Comparison of ENCODE assay signal across 1 cellular context in genomic region chr2:20592106-20593071, GRCh38.
TF ChIP-seq lines count a peak whose summit lies in the region.

No MANE protein-coding gene starts in this region.

TF ChIP-seq in HepG2, 621 proteins besides CTCF, POLR2A, EP300 and RAD21 (continued from another document and continues in another):
- no peak; the same call in 1 of the 2 replicates for TF ChIP-seq ATAD3A (CRISPR knock-in tag; IDR thresholded peaks at IDR 0.05)
- no peak for TF ChIP-seq TCF7 (IDR thresholded peaks at IDR 0.05; ENCODE audit: low read depth)
- TF ChIP-seq MAF1 (CRISPR knock-in tag; IDR thresholded peaks at IDR 0.05; ENCODE audit: borderline replicate concordance): no peak
- no peak for TF ChIP-seq PBX3 (CRISPR knock-in tag; IDR thresholded peaks at IDR 0.05; ENCODE audit: borderline replicate concordance)
- TF ChIP-seq, protein P1, sequence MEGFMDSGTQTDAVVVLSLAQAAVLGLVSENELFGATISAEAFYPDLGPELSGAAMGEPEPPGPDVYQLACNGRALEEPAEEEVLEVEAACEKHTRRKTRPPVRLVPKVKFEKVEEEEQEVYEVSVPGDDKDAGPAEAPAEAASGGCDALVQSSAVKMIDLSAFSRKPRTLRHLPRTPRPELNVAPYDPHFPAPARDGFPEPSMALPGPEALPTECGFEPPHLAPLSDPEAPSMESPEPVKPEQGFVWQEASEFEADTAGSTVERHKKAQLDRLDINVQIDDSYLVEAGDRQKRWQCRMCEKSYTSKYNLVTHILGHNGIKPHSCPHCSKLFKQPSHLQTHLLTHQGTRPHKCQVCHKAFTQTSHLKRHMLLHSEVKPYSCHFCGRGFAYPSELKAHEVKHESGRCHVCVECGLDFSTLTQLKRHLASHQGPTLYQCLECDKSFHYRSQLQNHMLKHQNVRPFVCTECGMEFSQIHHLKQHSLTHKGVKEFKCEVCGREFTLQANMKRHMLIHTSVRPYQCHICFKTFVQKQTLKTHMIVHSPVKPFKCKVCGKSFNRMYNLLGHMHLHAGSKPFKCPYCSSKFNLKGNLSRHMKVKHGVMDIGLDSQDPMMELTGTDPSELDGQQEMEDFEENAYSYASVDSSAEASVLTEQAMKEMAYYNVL (CRISPR knock-in tag; IDR thresholded peaks at IDR 0.05; ENCODE audit: borderline replicate concordance): no peak
- no peak for TF ChIP-seq MATR3 (CRISPR knock-in tag; IDR thresholded peaks at IDR 0.05)
- no peak for TF ChIP-seq ZNF777 (CRISPR knock-in tag; IDR thresholded peaks at IDR 0.05)
- 0 out of 2 replicates have a peak, but pooled peaks have one; percentile 20 for TF ChIP-seq ZNF557 (CRISPR knock-in tag; IDR thresholded peaks at IDR 0.05)
- 0 out of 2 replicates have a peak, but pooled peaks have one; percentile 29 for TF ChIP-seq RARA (CRISPR knock-in tag; IDR thresholded peaks at IDR 0.05)
- TF ChIP-seq, protein P2, sequence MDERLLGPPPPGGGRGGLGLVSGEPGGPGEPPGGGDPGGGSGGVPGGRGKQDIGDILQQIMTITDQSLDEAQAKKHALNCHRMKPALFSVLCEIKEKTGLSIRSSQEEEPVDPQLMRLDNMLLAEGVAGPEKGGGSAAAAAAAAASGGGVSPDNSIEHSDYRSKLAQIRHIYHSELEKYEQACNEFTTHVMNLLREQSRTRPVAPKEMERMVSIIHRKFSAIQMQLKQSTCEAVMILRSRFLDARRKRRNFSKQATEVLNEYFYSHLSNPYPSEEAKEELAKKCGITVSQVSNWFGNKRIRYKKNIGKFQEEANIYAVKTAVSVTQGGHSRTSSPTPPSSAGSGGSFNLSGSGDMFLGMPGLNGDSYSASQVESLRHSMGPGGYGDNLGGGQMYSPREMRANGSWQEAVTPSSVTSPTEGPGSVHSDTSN (CRISPR knock-in tag; IDR thresholded peaks at IDR 0.05): no peak
- TF ChIP-seq RFX1 (IDR thresholded peaks at IDR 0.05): no peak
- no peak for TF ChIP-seq SMC3 (IDR thresholded peaks at IDR 0.05; ENCODE audit: low read length)
- no peak for TF ChIP-seq ZNF749 (CRISPR knock-in tag; IDR thresholded peaks at IDR 0.05; ENCODE audit: borderline replicate concordance)
- TF ChIP-seq SALL2 (CRISPR knock-in tag; IDR thresholded peaks at IDR 0.05): no peak
- no peak for TF ChIP-seq ZNF530 (CRISPR knock-in tag; IDR thresholded peaks at IDR 0.05; ENCODE audit: low read depth)
- TF ChIP-seq ZNF256 (CRISPR knock-in tag; conservative IDR thresholded peaks at IDR 0.05): no peak
- TF ChIP-seq MXD4 (CRISPR knock-in tag; IDR thresholded peaks at IDR 0.05): no peak
- no peak for TF ChIP-seq MTA1 (CRISPR knock-in tag; IDR thresholded peaks at IDR 0.05; ENCODE audit: borderline replicate concordance)
- no peak for TF ChIP-seq ZMAT3 (CRISPR knock-in tag; conservative IDR thresholded peaks at IDR 0.05)
- TF ChIP-seq ATF2 (CRISPR knock-in tag; IDR thresholded peaks at IDR 0.05): peak; percentile 59; the same call in 1 of the 2 replicates
- TF ChIP-seq SAP130 (CRISPR knock-in tag; IDR thresholded peaks at IDR 0.05; ENCODE audit: low read depth): no peak
- no peak for TF ChIP-seq ZSCAN5A (CRISPR knock-in tag; IDR thresholded peaks at IDR 0.05; ENCODE audit: borderline replicate concordance)
- TF ChIP-seq THAP11 (CRISPR knock-in tag; IDR thresholded peaks at IDR 0.05): no peak
- no peak for TF ChIP-seq ATF7-NPFF (CRISPR knock-in tag; IDR thresholded peaks at IDR 0.05; ENCODE audit: low read depth)
- TF ChIP-seq, protein P3, sequence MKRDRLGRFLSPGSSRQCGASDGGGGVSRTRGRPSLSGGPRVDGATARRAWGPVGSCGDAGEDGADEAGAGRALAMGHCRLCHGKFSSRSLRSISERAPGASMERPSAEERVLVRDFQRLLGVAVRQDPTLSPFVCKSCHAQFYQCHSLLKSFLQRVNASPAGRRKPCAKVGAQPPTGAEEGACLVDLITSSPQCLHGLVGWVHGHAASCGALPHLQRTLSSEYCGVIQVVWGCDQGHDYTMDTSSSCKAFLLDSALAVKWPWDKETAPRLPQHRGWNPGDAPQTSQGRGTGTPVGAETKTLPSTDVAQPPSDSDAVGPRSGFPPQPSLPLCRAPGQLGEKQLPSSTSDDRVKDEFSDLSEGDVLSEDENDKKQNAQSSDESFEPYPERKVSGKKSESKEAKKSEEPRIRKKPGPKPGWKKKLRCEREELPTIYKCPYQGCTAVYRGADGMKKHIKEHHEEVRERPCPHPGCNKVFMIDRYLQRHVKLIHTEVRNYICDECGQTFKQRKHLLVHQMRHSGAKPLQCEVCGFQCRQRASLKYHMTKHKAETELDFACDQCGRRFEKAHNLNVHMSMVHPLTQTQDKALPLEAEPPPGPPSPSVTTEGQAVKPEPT (CRISPR knock-in tag; IDR thresholded peaks at IDR 0.05; ENCODE audit: low read depth): no peak
- no peak; the same call in 1 of the 2 replicates for TF ChIP-seq PHF8 (CRISPR knock-in tag; IDR thresholded peaks at IDR 0.05)
- TF ChIP-seq ZNF652 (CRISPR knock-in tag; IDR thresholded peaks at IDR 0.05; ENCODE audit: borderline replicate concordance, low read depth): no peak
- TF ChIP-seq HNRNPH1 (optimal IDR thresholded peaks at IDR 0.05; ENCODE audit: low read depth, low read length): peak; percentile 68
- TF ChIP-seq, protein P4, sequence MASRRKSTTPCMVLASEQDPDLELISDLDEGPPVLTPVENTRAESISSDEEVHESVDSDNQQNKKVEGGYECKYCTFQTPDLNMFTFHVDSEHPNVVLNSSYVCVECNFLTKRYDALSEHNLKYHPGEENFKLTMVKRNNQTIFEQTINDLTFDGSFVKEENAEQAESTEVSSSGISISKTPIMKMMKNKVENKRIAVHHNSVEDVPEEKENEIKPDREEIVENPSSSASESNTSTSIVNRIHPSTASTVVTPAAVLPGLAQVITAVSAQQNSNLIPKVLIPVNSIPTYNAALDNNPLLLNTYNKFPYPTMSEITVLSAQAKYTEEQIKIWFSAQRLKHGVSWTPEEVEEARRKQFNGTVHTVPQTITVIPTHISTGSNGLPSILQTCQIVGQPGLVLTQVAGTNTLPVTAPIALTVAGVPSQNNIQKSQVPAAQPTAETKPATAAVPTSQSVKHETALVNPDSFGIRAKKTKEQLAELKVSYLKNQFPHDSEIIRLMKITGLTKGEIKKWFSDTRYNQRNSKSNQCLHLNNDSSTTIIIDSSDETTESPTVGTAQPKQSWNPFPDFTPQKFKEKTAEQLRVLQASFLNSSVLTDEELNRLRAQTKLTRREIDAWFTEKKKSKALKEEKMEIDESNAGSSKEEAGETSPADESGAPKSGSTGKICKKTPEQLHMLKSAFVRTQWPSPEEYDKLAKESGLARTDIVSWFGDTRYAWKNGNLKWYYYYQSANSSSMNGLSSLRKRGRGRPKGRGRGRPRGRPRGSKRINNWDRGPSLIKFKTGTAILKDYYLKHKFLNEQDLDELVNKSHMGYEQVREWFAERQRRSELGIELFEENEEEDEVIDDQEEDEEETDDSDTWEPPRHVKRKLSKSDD (CRISPR knock-in tag; IDR thresholded peaks at IDR 0.05; ENCODE audit: low read depth): 0 out of 2 replicates have a peak, but pooled peaks have one; percentile 16
- no peak; the same call in 1 of the 2 replicates for TF ChIP-seq ZNF572 (CRISPR knock-in tag; IDR thresholded peaks at IDR 0.05)
- no peak for TF ChIP-seq SUZ12 (IDR thresholded peaks at IDR 0.05; ENCODE audit: low read depth, low read length)
- TF ChIP-seq TEAD2 (CRISPR knock-in tag; IDR thresholded peaks at IDR 0.05): no peak
- no peak for TF ChIP-seq ZNF773 (CRISPR knock-in tag; IDR thresholded peaks at IDR 0.05; ENCODE audit: borderline replicate concordance)
- TF ChIP-seq SMAD1 (CRISPR knock-in tag; IDR thresholded peaks at IDR 0.05; ENCODE audit: borderline replicate concordance, low read depth): peak; percentile 52; the same call in 1 of the 2 replicates
- no peak for TF ChIP-seq ZNF34 (CRISPR knock-in tag; IDR thresholded peaks at IDR 0.05; ENCODE audit: borderline replicate concordance)
- TF ChIP-seq HOXA7 (CRISPR knock-in tag; IDR thresholded peaks at IDR 0.05): no peak
- TF ChIP-seq KDM4B (CRISPR knock-in tag; IDR thresholded peaks at IDR 0.05): peak; percentile 77; the same call in 1 of the 2 replicates
- TF ChIP-seq ZBTB43 (CRISPR knock-in tag; conservative IDR thresholded peaks at IDR 0.05): no peak
- no peak for TF ChIP-seq HNRNPL (IDR thresholded peaks at IDR 0.05; ENCODE audit: low read depth, low read length)
- no peak for TF ChIP-seq ZSCAN29 (CRISPR knock-in tag; conservative IDR thresholded peaks at IDR 0.05)
- TF ChIP-seq ZNF766 (CRISPR knock-in tag; IDR thresholded peaks at IDR 0.05; ENCODE audit: borderline replicate concordance): no peak; the same call in 1 of the 2 replicates
- TF ChIP-seq CAMTA2 (CRISPR knock-in tag; IDR thresholded peaks at IDR 0.05; ENCODE audit: borderline replicate concordance): no peak
- 0 out of 2 replicates have a peak, but pooled peaks have one; percentile 57 for TF ChIP-seq ZNF20 (CRISPR knock-in tag; IDR thresholded peaks at IDR 0.05)
- peak; percentile 90 for TF ChIP-seq AFF4 (CRISPR knock-in tag; IDR thresholded peaks at IDR 0.05)
- TF ChIP-seq HNRNPLL (IDR thresholded peaks at IDR 0.05; ENCODE audit: low read depth, low read length, poor library complexity, severe bottlenecking): no peak
- TF ChIP-seq ZNF350 (CRISPR knock-in tag; IDR thresholded peaks at IDR 0.05; ENCODE audit: borderline replicate concordance, low read depth): no peak
- peak; percentile 26; the same call in 1 of the 2 replicates for TF ChIP-seq CEBPB (IDR thresholded peaks at IDR 0.05; ENCODE audit: borderline replicate concordance, low read depth, low read length)
